Comparison of ENCODE assay signal across 13 cellular contexts in the genomic region with DNA sequence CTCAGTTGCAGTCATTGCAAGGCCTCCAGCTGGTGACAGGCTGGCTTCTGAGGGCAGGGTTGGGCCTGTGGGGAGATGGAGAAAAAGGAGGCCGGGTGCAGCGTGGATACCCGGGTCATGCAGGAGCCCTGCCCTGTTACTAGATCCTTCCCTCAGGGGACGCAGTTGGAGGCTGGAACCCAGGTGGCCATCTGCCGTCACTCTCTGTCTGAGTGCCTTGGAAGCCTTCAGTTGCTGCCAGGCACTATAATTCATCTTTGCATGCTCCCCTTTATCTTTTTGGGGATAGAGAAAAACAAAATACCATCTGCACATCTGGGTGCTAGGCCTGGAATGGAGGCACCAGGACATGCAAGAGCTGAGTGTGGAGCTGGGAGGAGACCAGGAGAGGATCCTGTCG.
A peak's percentile ranks its signal among the peaks of the same experiment; 100 is the strongest.
DNase-seq lines count a peak whose midpoint lies in the region; ATAC-seq and TF ChIP-seq lines count a peak whose summit lies in the region.
"Had no signal": no experiment of that assay in that cellular context is flagged by ENCODE, and none has a peak within 500 bp of the region (broad histone marks: within the 10 kb centered on the region; RNA-seq: fewer than 3 reads in every experiment).

No MANE protein-coding gene starts in this region.

- H3K36me3 ChIP-seq in neural progenitor cell = no peaks in the 10 kb centered on the region

- H3K4me3 Mint-ChIP-seq in brain (no peak overlapping the region), neural progenitor cell (no peak overlapping the region), T-helper 17 cell (no peak overlapping the region)

- H3K27me3 ChIP-seq in right cardiac atrium (ENCODE audit: control insufficient read depth, insufficient read depth) (no peaks in the 10 kb centered on the region), neural progenitor cell (no peaks in the 10 kb centered on the region)

- no peaks in the 10 kb centered on the region for H3K9me3 Mint-ChIP-seq in brain
- peaks cover 3% of the 10 kb centered on the region for H3K9me3 Mint-ChIP-seq in neural progenitor cell

- 90% methylated on average over 6 of the region's 6 CpGs for WGBS in right cardiac atrium

- no peaks in the 10 kb centered on the region for H3K9me3 ChIP-seq in right cardiac atrium (ENCODE audit: control insufficient read depth, low read length)
- H3K9me3 ChIP-seq in neural progenitor cell (ENCODE audit: low read depth) = no peaks in the 10 kb centered on the region
- H3K9me3 ChIP-seq in T-helper 17 cell (ENCODE audit: control insufficient read depth, low read length, poor library complexity, severe bottlenecking) = no peaks in the 10 kb centered on the region
- H3K9me3 ChIP-seq: Caco-2 had no signal

- DNase-seq in right cardiac atrium (no peak), left ventricle myocardium superior (no peak), neural progenitor cell (ENCODE audit: low spot score) (no peak), KBM-7 (no peak), T-helper 17 cell (no peak), SKM-1 treated with dmso at 0.1 percent for 144 hours (lab: John Stamatoyannopoulos, UW; ENCODE audit: unreplicated experiment) (no peak)
- DNase-seq: Caco-2, GOT3, KG1, NCI-H187 treated with DMSO at 0.1 percent for 48 hours, NCI-H526, PC-9 had no signal

- intact Hi-C loops in right cardiac atrium (cut with DNase I) = no loop called here
- intact Hi-C loops in left ventricle myocardium superior (cut with micrococcal nuclease) = no loop called here

- ATAC-seq in right cardiac atrium = no peak
- no peak for ATAC-seq in left ventricle myocardium superior
- no peak for ATAC-seq in T-helper 17 cell

- H3K36me3 Mint-ChIP-seq in brain (peaks cover 12% of the 10 kb centered on the region), neural progenitor cell (peaks cover 17% of the 10 kb centered on the region), T-helper 17 cell (ENCODE audit: low read depth) (peaks cover 2% of the 10 kb centered on the region)

- H3K4me1 ChIP-seq in right cardiac atrium (ENCODE audit: control insufficient read depth, insufficient read depth, low read length) (peaks cover 2% of the 10 kb centered on the region), neural progenitor cell (peaks cover 54% of the 10 kb centered on the region)

- TF ChIP-seq CTCF in brain (conservative IDR thresholded peaks at IDR 0.05) (no peak), neural progenitor cell (IDR thresholded peaks at IDR 0.05) (no peak)

- H3K27ac Mint-ChIP-seq in brain (peak overlapping the region in 4 of 5 experiments; percentile 3 to 96 (median 79)), neural progenitor cell (peak overlapping the region; percentile 63), T-helper 17 cell (no peak overlapping the region)

- H3K4me3 ChIP-seq in right cardiac atrium (ENCODE audit: low read length) = no peak overlapping the region
- H3K4me3 ChIP-seq in neural progenitor cell = no peak overlapping the region
- H3K4me3 ChIP-seq: PC-9 had no signal

- H3K4me1 Mint-ChIP-seq in brain (peaks cover 67% of the 10 kb centered on the region), neural progenitor cell (peaks cover 59% of the 10 kb centered on the region), T-helper 17 cell (peaks cover 12% of the 10 kb centered on the region)

- peak overlapping the region; percentile 11 for H3K4me2 ChIP-seq in neural progenitor cell
- H3K4me2 ChIP-seq: PC-9 had no signal

- H3K79me2 ChIP-seq in neural progenitor cell (ENCODE audit: low read depth) = peaks cover 4% of the 10 kb centered on the region

- no peaks in the 10 kb centered on the region for H4K20me1 ChIP-seq in neural progenitor cell (ENCODE audit: low read depth)

- H3K27me3 Mint-ChIP-seq in brain (no peaks in the 10 kb centered on the region), neural progenitor cell (ENCODE audit: insufficient read depth, low read depth) (peaks cover 2% of the 10 kb centered on the region), T-helper 17 cell (no peaks in the 10 kb centered on the region)

- no peak overlapping the region for H3K9ac ChIP-seq in neural progenitor cell

- in situ Hi-C loops in KBM-7 (cut with MboI; ENCODE audit: low pct_unique_long_range_greater_than_20kb, low sequenced_read_pairs) = no loop called here

- H2AFZ ChIP-seq in neural progenitor cell (replicated peaks) = no peak overlapping the region
- H2AFZ ChIP-seq: PC-9 had no signal

- peaks cover 28% of the 10 kb centered on the region for H3F3A ChIP-seq in neural progenitor cell (ENCODE audit: low read depth)

- H3K27ac ChIP-seq in right cardiac atrium (ENCODE audit: low read length) (peak overlapping the region; percentile 73), neural progenitor cell (no peak overlapping the region)
- H3K27ac ChIP-seq: PC-9 had no signal
